In genomic region chr16:57479422-57480126, GRCh38 we compare ENCODE assay signal across 8 cellular contexts. TPM values are rescaled to one million over a fixed set of nuclear protein-coding genes. Genes with fewer than 3 reads are reported as not detected.
DNase-seq lines count a peak whose midpoint lies in the region; ATAC-seq and TF ChIP-seq lines count a peak whose summit lies in the region.

No MANE protein-coding gene starts in this region.

- intact Hi-C loops in dorsolateral prefrontal cortex (cut with DNase I) (loop anchor here in 1 of 2 donors (5.0 kb wide), 1 partner anchor 38 kb away; no protein-coding TSS in a partner anchor), vagina (cut with DNase I) (loop anchor here (5.0 kb wide), 1 partner anchor 38 kb away; no protein-coding TSS in a partner anchor)

- H3K4me1 ChIP-seq in lung (ENCODE audit: control insufficient read depth in 2 of 2, insufficient read depth in 2 of 2, low read length in 2 of 2) (peaks cover 0 to 30% of the 10 kb centered on the region in 2 donors), vagina (peaks cover 71% of the 10 kb centered on the region), foreskin keratinocyte (peaks cover 5% of the 10 kb centered on the region)

- H3K4me3 ChIP-seq in dorsolateral prefrontal cortex, result peak overlapping the region; percentile 25 to 73 (median 55)
- H3K4me3 ChIP-seq in lung, result peak overlapping the region; percentile 20
- peak overlapping the region; percentile 49 to 50 for H3K4me3 ChIP-seq in vagina

- 22 to 32% methylated on average over 24 of the region's 24 CpGs for WGBS in lung, 2 donors

- peak; percentile 42; the same call in 1 of the 2 replicates for TF ChIP-seq EP300 in Ishikawa (IDR thresholded peaks at IDR 0.05; ENCODE audit: borderline replicate concordance)

- H3K27me3 ChIP-seq in dorsolateral prefrontal cortex (no peaks in the 10 kb centered on the region), lung (ENCODE audit: control insufficient read depth, insufficient read depth) (no peaks in the 10 kb centered on the region), vagina (no peaks in the 10 kb centered on the region), foreskin keratinocyte (no peaks in the 10 kb centered on the region)

- no peak for TF ChIP-seq CTCF in AG09319 (IDR thresholded peaks at IDR 0.05; ENCODE audit: low read depth, low read length)
- no peak for TF ChIP-seq CTCF in dorsolateral prefrontal cortex (IDR thresholded peaks at IDR 0.05 in 54 of 56, conservative IDR thresholded peaks at IDR 0.05 in 2 of 56; ENCODE audit: low read depth in 1 of 56, partially characterized antibody in 56 of 56)
- no peak for TF ChIP-seq CTCF in lung (IDR thresholded peaks at IDR 0.05; ENCODE audit: control extremely low read depth, extremely low read depth)
- no peak for TF ChIP-seq CTCF in vagina (IDR thresholded peaks at IDR 0.05)
- TF ChIP-seq CTCF in foreskin keratinocyte (conservative IDR thresholded peaks at IDR 0.05), result no peak

- DNase-seq in AG09319 (ENCODE audit: extremely low read depth, low read depth) (peak; percentile 27), dorsolateral prefrontal cortex (peak in 5 of 10 donors; percentile 52 to 66 (median 56)), lung (ENCODE audit: low spot score) (no peak), vagina (ENCODE audit: extremely low spot score in 2 of 2) (no peak), foreskin keratinocyte (no peak), ureter (ENCODE audit: low spot score) (no peak), NOMO-1 treated with DMSO at 0.1 percent for 48 hours (lab: John Stamatoyannopoulos, UW; ENCODE audit: unreplicated experiment) (no peak)

- H3K9me3 ChIP-seq in lung (ENCODE audit: control insufficient read depth in 2 of 2, insufficient read depth in 1 of 2, low read length in 1 of 2), result no peaks in the 10 kb centered on the region
- H3K9me3 ChIP-seq in vagina, result no peaks in the 10 kb centered on the region

- H3K36me3 ChIP-seq in lung (ENCODE audit: control insufficient read depth in 2 of 2, insufficient read depth in 2 of 2, low read length in 2 of 2) (peaks cover 0 to 4% of the 10 kb centered on the region in 2 donors), vagina (no peaks in the 10 kb centered on the region)

- TF ChIP-seq RAD21 in Ishikawa (IDR thresholded peaks at IDR 0.05; ENCODE audit: low read depth), result no peak

- H3K27ac ChIP-seq in dorsolateral prefrontal cortex (peak overlapping the region in 48 of 59 donors; percentile 1 to 83 (median 59)), lung (ENCODE audit: low read depth in 1 of 2, low read length in 1 of 2) (peak overlapping the region in 1 of 2 donors; percentile 52), vagina (peak overlapping the region; percentile 74), foreskin keratinocyte (no peak overlapping the region)

- ATAC-seq in lung (ENCODE audit: insufficient read depth, low FRiP score), result no peak
- no peak for ATAC-seq in foreskin keratinocyte

- TF ChIP-seq POLR2A in vagina (IDR thresholded peaks at IDR 0.05), result no peak

TF ChIP-seq in Ishikawa, 13 proteins besides CTCF, POLR2A, EP300 and RAD21:
- TF ChIP-seq TCF12 (IDR thresholded peaks at IDR 0.05; ENCODE audit: low read depth) (peak; percentile 42; the same call in 1 of the 2 replicates), YY1 (IDR thresholded peaks at IDR 0.05; ENCODE audit: low read depth) (no peak), ZBTB7A (IDR thresholded peaks at IDR 0.05; ENCODE audit: low read depth) (0 out of 2 replicates have a peak, but pooled peaks have one; percentile 60), NFIC (IDR thresholded peaks at IDR 0.05) (peak; percentile 18; the same call in 1 of the 2 replicates), REST (IDR thresholded peaks at IDR 0.05; ENCODE audit: low read depth) (peak; percentile 12; the same call in 1 of the 2 replicates), FOXM1 (IDR thresholded peaks at IDR 0.05; ENCODE audit: borderline replicate concordance, low read depth) (no peak), CEBPB (IDR thresholded peaks at IDR 0.05) (no peak)
- TF ChIP-seq, protein P1, sequence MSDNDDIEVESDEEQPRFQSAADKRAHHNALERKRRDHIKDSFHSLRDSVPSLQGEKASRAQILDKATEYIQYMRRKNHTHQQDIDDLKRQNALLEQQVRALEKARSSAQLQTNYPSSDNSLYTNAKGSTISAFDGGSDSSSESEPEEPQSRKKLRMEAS (IDR thresholded peaks at IDR 0.05), result 0 out of 2 replicates have a peak, but pooled peaks have one; percentile 40

RNA-seq across cellular contexts. Expression of gene DOK4, which starts 6.7 kb away (rescaled TPM):
- total RNA-seq in dorsolateral prefrontal cortex (10 to 100 TPM in 115 of 120 experiments, 1 to 10 TPM in 5; 7.1 to 30.2 (median 17.6) TPM), lung (10 to 100 TPM; 45.9 to 58.2 TPM), vagina (19.4 TPM), foreskin keratinocyte (12.8 and 15.8 TPM in 2 replicates), ureter (12.5 TPM)
- polyA plus RNA-seq in lung (10 to 100 TPM; 19.7 to 56.3 TPM), foreskin keratinocyte (10.4 and 13.8 TPM in 2 replicates)

RNA-seq across cellular contexts. Expression of gene POLR2C, which starts 17.1 kb away (rescaled TPM):
- total RNA-seq in dorsolateral prefrontal cortex (10 to 100 TPM; 47.5 to 83.3 (median 64.4) TPM), lung (100 to 1,000 TPM in 1 of 2 donors, 10 to 100 TPM in 1; 89.5 to 124 TPM), vagina (127 TPM), foreskin keratinocyte (57.8 and 58.3 TPM in 2 replicates), ureter (57.3 TPM)
- polyA plus RNA-seq in lung (10 to 100 TPM; 65.8 to 75.4 TPM), foreskin keratinocyte (49.8 and 55.8 TPM in 2 replicates)

RNA-seq across cellular contexts. Expression of gene COQ9, which starts 32.3 kb away (rescaled TPM):
- total RNA-seq in dorsolateral prefrontal cortex (100 to 1,000 TPM in 1 of 120 experiments, 10 to 100 TPM in 119; 49.2 to 112 (median 71.8) TPM), lung (10 to 100 TPM; 42.2 to 51.1 TPM), vagina (37.6 TPM), foreskin keratinocyte (40.1 and 42.0 TPM in 2 replicates), ureter (66.6 TPM)
- polyA plus RNA-seq in lung (10 to 100 TPM; 42.5 to 59.5 TPM), foreskin keratinocyte (38.6 and 44.5 TPM in 2 replicates)

RNA-seq across cellular contexts. Expression of gene CIAPIN1, which starts 32.4 kb away (rescaled TPM):
- total RNA-seq in dorsolateral prefrontal cortex (10 to 100 TPM; 30.2 to 91.1 (median 63.7) TPM), lung (10 to 100 TPM; 41.2 to 69.6 TPM), vagina (28.0 TPM), foreskin keratinocyte (49.2 and 56.6 TPM in 2 replicates), ureter (53.2 TPM)
- polyA plus RNA-seq in lung (10 to 100 TPM; 24.0 to 34.2 TPM), foreskin keratinocyte (51.3 and 56.7 TPM in 2 replicates)

RNA-seq across cellular contexts. Expression of gene CCDC102A, which starts 56.8 kb away (rescaled TPM):
- total RNA-seq in dorsolateral prefrontal cortex (1 to 10 TPM in 105 of 120 experiments, under 1 TPM in 15; 0.24 to 5.5 (median 1.8) TPM), lung (10 to 100 TPM in 1 of 2 donors, 1 to 10 TPM in 1; 9.1 to 14.0 TPM), vagina (22.1 TPM), foreskin keratinocyte (4.9 and 5.1 TPM in 2 replicates), ureter (4.6 TPM)
- polyA plus RNA-seq in lung (1 to 10 TPM; 3.6 to 4.8 TPM), foreskin keratinocyte (4.0 and 4.2 TPM in 2 replicates)
